31 cellular contexts compared by ENCODE assay signal in the genomic region with DNA sequence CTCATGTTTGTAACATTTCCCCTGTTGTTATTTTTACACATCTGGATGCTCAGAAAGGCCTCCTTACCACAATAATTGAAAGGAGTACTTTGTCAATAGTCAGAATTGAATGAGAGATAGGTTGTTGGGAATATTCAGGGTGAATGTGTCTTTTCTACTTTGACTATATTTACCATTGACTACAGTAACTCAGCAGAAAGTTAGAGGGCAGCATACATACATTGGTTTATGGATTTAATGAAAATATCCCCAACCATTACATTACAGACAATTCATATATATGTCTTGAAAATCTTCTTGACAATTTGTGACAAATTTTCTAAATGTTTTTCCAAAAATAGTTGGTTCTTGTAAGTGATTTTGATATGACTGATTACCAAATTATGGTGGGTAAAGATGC.
DNase-seq lines count a peak whose midpoint lies in the region; ATAC-seq, FAIRE-seq and TF ChIP-seq lines count a peak whose summit lies in the region.
"Had no signal": no experiment of that assay in that cellular context is flagged by ENCODE, and none has a peak within 500 bp of the region (broad histone marks: within the 10 kb centered on the region; RNA-seq: fewer than 3 reads in every experiment).

No MANE protein-coding gene starts in this region.

- DNase-seq in H54 (ENCODE audit: insufficient read length, low spot score) (no peak), fibroblast of mammary gland (ENCODE audit: low read depth) (no peak), NCI-H2081 treated with DMSO at 0.1 percent for 48 hours (lab: John Stamatoyannopoulos, UW) (no peak), NCI-H1105 treated with DMSO at 0.1 percent for 48 hours (lab: John Stamatoyannopoulos, UW) (no peak)
- no peak for DNase-seq in activated CD4-positive, alpha-beta memory T cell treated with anti-CD3 and anti-CD28 coated beads for 36 hours
- DNase-seq: activated CD4-positive, alpha-beta T cell treated with anti-CD3 and anti-CD28 coated beads, Interleukin-2, amount 50 U/mL, for 48 hours; activated CD4-positive, CD25-positive, alpha-beta regulatory T cell treated with anti-CD3 and anti-CD28 coated beads, Interleukin-2, amount 50 U/mL, for 72 hours; activated CD8-positive, alpha-beta memory T cell treated with anti-CD3 and anti-CD28 coated beads, Interleukin-2, amount 50 U/mL, for 4 hours; activated naive CD4-positive, alpha-beta T cell; body of pancreas; C1 segment of cervical spinal cord; cerebellar nuclear complex; DMS79 treated with DMSO at 0.1 percent for 48 hours; HFFc6; NCI-H446 treated with DMSO at 0.1 percent for 48 hours; NCI-H774; right lobe of liver; stimulated activated CD4-positive, alpha-beta T cell treated with anti-CD3 and anti-CD28 coated beads, Interleukin-2, amount 100 ng/mL, for 48 hours; T-helper 17 cell; thyroid gland; uterus had no signal

- peak; percentile 23 for FAIRE-seq in A204.1 (lab: Jason Lieb, UNC)
- peak; percentile 38 for FAIRE-seq in H54 (lab: Jason Lieb, UNC)
- FAIRE-seq: islet of Langerhans, TTC549 had no signal

- H3K4me3 ChIP-seq in fibroblast of mammary gland (ENCODE audit: control insufficient read depth, low read depth, low read length), result no peak overlapping the region
- H3K4me3 ChIP-seq: body of pancreas, GM23338, neural progenitor cell, right lobe of liver, thyroid gland, uterus had no signal

- H3K36me3 Mint-ChIP-seq in activated CD4-positive, alpha-beta memory T cell treated with anti-CD3 and anti-CD28 coated beads for 36 hours, result no peaks in the 10 kb centered on the region
- H3K36me3 Mint-ChIP-seq: IgD-negative memory B cell, neural progenitor cell had no signal

- TF ChIP-seq POLR2A in H54 (IDR thresholded peaks at IDR 0.05; ENCODE audit: low read depth, low read length), result no peak

- ATAC-seq in GM21423 (IDR thresholded peaks at IDR 0.05; ENCODE audit: unreplicated experiment), result no peak
- ATAC-seq: body of pancreas, GM23338, left lobe of liver, right lobe of liver, T-helper 17 cell had no signal

- no peak overlapping the region for H3K4me3 Mint-ChIP-seq in activated CD4-positive, alpha-beta memory T cell treated with anti-CD3 and anti-CD28 coated beads for 36 hours
- H3K4me3 Mint-ChIP-seq: GM23338, HFFc6, IgD-negative memory B cell, neural progenitor cell, T-helper 17 cell had no signal

- no peak overlapping the region for H3K27ac ChIP-seq in VCaP
- H3K27ac ChIP-seq: body of pancreas, epithelial cell of prostate, neural progenitor cell, right lobe of liver, thyroid gland, uterus had no signal

- CTCF ChIA-PET in activated CD4-positive, alpha-beta memory T cell treated with anti-CD3 and anti-CD28 coated beads for 36 hours (lab: Charles Lee), result no interaction called here

- H3K4me1 Mint-ChIP-seq in activated CD4-positive, alpha-beta memory T cell treated with anti-CD3 and anti-CD28 coated beads for 36 hours (ENCODE audit: low read depth), result no peaks in the 10 kb centered on the region
- H3K4me1 Mint-ChIP-seq: IgD-negative memory B cell, neural progenitor cell, T-helper 17 cell had no signal

- intact Hi-C loops in activated CD4-positive, alpha-beta memory T cell treated with anti-CD3 and anti-CD28 coated beads for 36 hours (cut with micrococcal nuclease), result no loop called here

- H3K9me3 Mint-ChIP-seq in activated CD4-positive, alpha-beta memory T cell treated with anti-CD3 and anti-CD28 coated beads for 36 hours, result no peaks in the 10 kb centered on the region
- H3K9me3 Mint-ChIP-seq: GM23338, IgD-negative memory B cell, neural progenitor cell had no signal

- H3K27me3 Mint-ChIP-seq in activated CD4-positive, alpha-beta memory T cell treated with anti-CD3 and anti-CD28 coated beads for 36 hours, result no peaks in the 10 kb centered on the region
- H3K27me3 Mint-ChIP-seq: IgD-negative memory B cell, T-helper 17 cell had no signal

- peak; percentile 48 for TF ChIP-seq CTCF in VCaP (conservative IDR thresholded peaks at IDR 0.05)
- TF ChIP-seq CTCF in fibroblast of mammary gland (conservative IDR thresholded peaks at IDR 0.05; ENCODE audit: control insufficient read depth, insufficient read depth, low read depth, low read length), result peak; percentile 13

- no peak overlapping the region for H3K27ac Mint-ChIP-seq in activated CD4-positive, alpha-beta memory T cell treated with anti-CD3 and anti-CD28 coated beads for 36 hours
- H3K27ac Mint-ChIP-seq: GM23338, HFFc6, IgD-negative memory B cell, neural progenitor cell, T-helper 17 cell had no signal

- POLR2A ChIA-PET in activated CD4-positive, alpha-beta memory T cell treated with anti-CD3 and anti-CD28 coated beads for 36 hours (lab: Charles Lee), result no interaction called here
